8 cellular contexts compared by ENCODE assay signal in genomic region chr20:8932192-8933150, GRCh38.
DNase-seq lines count a peak whose midpoint lies in the region; ATAC-seq and TF ChIP-seq lines count a peak whose summit lies in the region.
"Had no signal": no experiment of that assay in that cellular context is flagged by ENCODE, and none has a peak within 500 bp of the region (broad histone marks: within the 10 kb centered on the region; RNA-seq: fewer than 3 reads in every experiment).

No MANE protein-coding gene starts in this region.

- no peak overlapping the region for H3K56ac ChIP-seq in H9 (ENCODE audit: insufficient read length, low read depth, low read length)

- H2AK5ac ChIP-seq in H9 (ENCODE audit: insufficient read length, low read length), result no peak overlapping the region

- no peak overlapping the region for H3K4me3 Mint-ChIP-seq in H9
- no peak overlapping the region for H3K4me3 Mint-ChIP-seq in WTC11
- H3K4me3 Mint-ChIP-seq in stimulated activated naive B cell treated with anti-CD40 and anti-IgM and Interleukin-4, amounts not matched to agents 10 μg/mL and 1 μg/mL and 100 μg/mL, for 72 hours, result no peak overlapping the region
- H3K4me3 Mint-ChIP-seq: neural crest cell had no signal

- peaks cover 4% of the 10 kb centered on the region; the same call in 1 of the 2 replicates for H3K4me1 ChIP-seq in H9 (ENCODE audit: insufficient read depth, low read length)

- no peak overlapping the region for H3K4me2 ChIP-seq in H9 (ENCODE audit: insufficient read depth, insufficient read length, low read length)

- H3K14ac ChIP-seq in H9 (ENCODE audit: insufficient read depth, low read length), result no peak overlapping the region

- no peaks in the 10 kb centered on the region for H3K9me3 Mint-ChIP-seq in H9
- no peaks in the 10 kb centered on the region for H3K9me3 Mint-ChIP-seq in WTC11
- H3K9me3 Mint-ChIP-seq in stimulated activated naive B cell treated with anti-CD40 and anti-IgM and Interleukin-4, amounts not matched to agents 10 μg/mL and 1 μg/mL and 100 μg/mL, for 72 hours, result no peaks in the 10 kb centered on the region

- no peaks in the 10 kb centered on the region for H3K23me2 ChIP-seq in H9 (ENCODE audit: insufficient read length, low read depth, low read length, poor library complexity, severe bottlenecking)

- H4K20me1 ChIP-seq in H9 (ENCODE audit: control insufficient read depth, insufficient read depth, insufficient read length), result no peaks in the 10 kb centered on the region

- H3K9ac ChIP-seq in H9 (ENCODE audit: extremely low read depth, insufficient read length, low read length), result no peak overlapping the region

- no peak overlapping the region for H4K91ac ChIP-seq in H9 (ENCODE audit: insufficient read length, low read depth, low read length)

- no peak overlapping the region for H3K23ac ChIP-seq in H9 (ENCODE audit: insufficient read length, low read depth, low read length)

- H2BK20ac ChIP-seq in H9 (ENCODE audit: low read depth, low read length, poor library complexity, severe bottlenecking), result no peak overlapping the region

- H3K27ac ChIP-seq in H9 (ENCODE audit: insufficient read length, low read depth, low read length) (no peak overlapping the region), caudate nucleus (ENCODE audit: low read depth, low read length) (no peak overlapping the region)

- ATAC-seq in WTC11 (no peak), HG02981 (IDR thresholded peaks at IDR 0.05; ENCODE audit: unreplicated experiment) (no peak)
- peak; percentile 33 to 43 for ATAC-seq in stimulated activated naive B cell treated with anti-CD40 and anti-IgM and Interleukin-4, amounts not matched to agents 10 μg/mL and 1 μg/mL and 100 μg/mL, for 72 hours (replicated peaks)

- no peak overlapping the region for H4K8ac ChIP-seq in H9 (replicated peaks; ENCODE audit: insufficient read length, low read depth, low read length)

- H3K36me3 Mint-ChIP-seq in H9 (ENCODE audit: insufficient read depth in 1 of 3, low read depth in 3 of 3), result no peaks in the 10 kb centered on the region; a peak in 1 of 7 replicates
- H3K36me3 Mint-ChIP-seq in WTC11, result no peaks in the 10 kb centered on the region
- no peaks in the 10 kb centered on the region for H3K36me3 Mint-ChIP-seq in stimulated activated naive B cell treated with anti-CD40 and anti-IgM and Interleukin-4, amounts not matched to agents 10 μg/mL and 1 μg/mL and 100 μg/mL, for 72 hours

- H3K79me2 ChIP-seq in H9 (ENCODE audit: insufficient read depth, low read length), result no peaks in the 10 kb centered on the region

- WGBS in H9 (ENCODE audit: extremely low coverage, insufficient read length, low lambda C conversion rate), result no CpG with 5 or more reads among the region's 3 CpGs

- H3K18ac ChIP-seq in H9 (ENCODE audit: insufficient read length, low read depth, low read length), result no peak overlapping the region

- CTCF ChIA-PET in WTC11 (lab: Charles Lee), result interaction anchor here (0.6 kb wide), 1 partner anchor 1135 kb away, joined by 3 read pairs; no protein-coding TSS in a partner anchor

- no peak for DNase-seq in H9
- DNase-seq in WTC11 (ENCODE audit: low spot score), result no peak
- DNase-seq in glomerular visceral epithelial cell (ENCODE audit: extremely low spot score), result peak; percentile 93
- DNase-seq in stimulated activated naive B cell treated with anti-CD40 and anti-IgM and Interleukin-4, amounts not matched to agents 10 μg/mL and 1 μg/mL and 100 μg/mL, for 72 hours, result no peak
- DNase-seq in caudate nucleus (lab: John Stamatoyannopoulos, UW), result no peak
- DNase-seq in NCI-H2029 (lab: John Stamatoyannopoulos, UW), result no peak

- H2BK12ac ChIP-seq in H9 (ENCODE audit: insufficient read length, low read depth, low read length), result no peak overlapping the region

- POLR2A ChIA-PET in WTC11 (lab: Charles Lee), result no interaction called here

- H2AFZ ChIP-seq in H9 (ENCODE audit: low read length), result no peak overlapping the region

- H3K9me3 ChIP-seq in H9 (ENCODE audit: control insufficient read depth, low read depth, low read length), result no peaks in the 10 kb centered on the region

- H2BK120ac ChIP-seq in H9 (ENCODE audit: low read depth, low read length, poor library complexity, severe bottlenecking), result no peak overlapping the region

- H3K27me3 Mint-ChIP-seq in H9 (ENCODE audit: low read depth) (no peaks in the 10 kb centered on the region), WTC11 (ENCODE audit: low read depth) (no peaks in the 10 kb centered on the region; the same call in 1 of the 2 replicates)
- H3K27me3 Mint-ChIP-seq in stimulated activated naive B cell treated with anti-CD40 and anti-IgM and Interleukin-4, amounts not matched to agents 10 μg/mL and 1 μg/mL and 100 μg/mL, for 72 hours, result no peaks in the 10 kb centered on the region

- H3T11ph ChIP-seq in H9 (ENCODE audit: low read length), result no peak overlapping the region

- no peak overlapping the region for H4K5ac ChIP-seq in H9 (ENCODE audit: insufficient read length, low read depth, low read length)

- H3K27ac Mint-ChIP-seq in H9 (no peak overlapping the region), WTC11 (0 out of 2 replicates have a peak overlapping the region, but pooled peaks have one; percentile 37)
- H3K27ac Mint-ChIP-seq in stimulated activated naive B cell treated with anti-CD40 and anti-IgM and Interleukin-4, amounts not matched to agents 10 μg/mL and 1 μg/mL and 100 μg/mL, for 72 hours, result no peak overlapping the region

- TF ChIP-seq CTCF in H9 (conservative IDR thresholded peaks at IDR 0.05), result no peak
- no peak for TF ChIP-seq CTCF in WTC11 (IDR thresholded peaks at IDR 0.05)

- H2BK15ac ChIP-seq in H9 (ENCODE audit: low read depth, low read length), result 0 out of 2 replicates have a peak overlapping the region, but pooled peaks have one; percentile 14

- H3K4ac ChIP-seq in H9 (ENCODE audit: low read depth, low read length), result no peak overlapping the region

- H2BK5ac ChIP-seq in H9 (ENCODE audit: insufficient read length, low read length), result no peak overlapping the region

- no peaks in the 10 kb centered on the region for H3K27me3 ChIP-seq in H9 (ENCODE audit: insufficient read depth, low read length)

- H3K79me1 ChIP-seq in H9 (ENCODE audit: insufficient read depth, low read depth, low read length, poor library complexity, severe bottlenecking), result no peaks in the 10 kb centered on the region

- peaks cover 7 to 10% of the 10 kb centered on the region in 2 experiments for H3K4me1 Mint-ChIP-seq in H9
- H3K4me1 Mint-ChIP-seq in WTC11, result peaks cover 12% of the 10 kb centered on the region
- no peaks in the 10 kb centered on the region for H3K4me1 Mint-ChIP-seq in stimulated activated naive B cell treated with anti-CD40 and anti-IgM and Interleukin-4, amounts not matched to agents 10 μg/mL and 1 μg/mL and 100 μg/mL, for 72 hours

TF ChIP-seq in WTC11, 78 proteins besides CTCF, POLR2A, EP300 and RAD21 (continues in another document):
- TF ChIP-seq ZNF281 (CRISPR knock-in tag; IDR thresholded peaks at IDR 0.05), result no peak
- TF ChIP-seq CREM (CRISPR knock-in tag; IDR thresholded peaks at IDR 0.05), result no peak
- TF ChIP-seq OVOL2 (CRISPR knock-in tag; IDR thresholded peaks at IDR 0.05; ENCODE audit: borderline replicate concordance), result no peak
- TF ChIP-seq, protein P1, sequence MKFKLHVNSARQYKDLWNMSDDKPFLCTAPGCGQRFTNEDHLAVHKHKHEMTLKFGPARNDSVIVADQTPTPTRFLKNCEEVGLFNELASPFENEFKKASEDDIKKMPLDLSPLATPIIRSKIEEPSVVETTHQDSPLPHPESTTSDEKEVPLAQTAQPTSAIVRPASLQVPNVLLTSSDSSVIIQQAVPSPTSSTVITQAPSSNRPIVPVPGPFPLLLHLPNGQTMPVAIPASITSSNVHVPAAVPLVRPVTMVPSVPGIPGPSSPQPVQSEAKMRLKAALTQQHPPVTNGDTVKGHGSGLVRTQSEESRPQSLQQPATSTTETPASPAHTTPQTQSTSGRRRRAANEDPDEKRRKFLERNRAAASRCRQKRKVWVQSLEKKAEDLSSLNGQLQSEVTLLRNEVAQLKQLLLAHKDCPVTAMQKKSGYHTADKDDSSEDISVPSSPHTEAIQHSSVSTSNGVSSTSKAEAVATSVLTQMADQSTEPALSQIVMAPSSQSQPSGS (CRISPR knock-in tag; IDR thresholded peaks at IDR 0.05; ENCODE audit: borderline replicate concordance, low read depth), result no peak

Comparison
In these comparisons a context has a peak if more than half of its experiments do, and no peak if none do; other contexts are left out.
1. ATAC-seq: peak in stimulated activated naive B cell treated with anti-CD40 and anti-IgM and Interleukin-4, amounts not matched to agents 10 μg/mL and 1 μg/mL and 100 μg/mL, for 72 hours (2 of 2); none in WTC11 (single experiment) and HG02981 (single experiment).